In genomic region chr1:19416919-19417441, GRCh38 we compare ENCODE assay signal across 18 cellular contexts.
A peak's percentile ranks its signal among the peaks of the same experiment; 100 is the strongest.
DNase-seq lines count a peak whose midpoint lies in the region; ATAC-seq and TF ChIP-seq lines count a peak whose summit lies in the region.
"Had no signal": no experiment of that assay in that cellular context is flagged by ENCODE, and none has a peak within 500 bp of the region (broad histone marks: within the 10 kb centered on the region; RNA-seq: fewer than 3 reads in every experiment).

No MANE protein-coding gene starts in this region.

- no TSS peak for BruUV-seq in IMR-90 (replicated peaks; lab: Mats Ljungman, UMichigan)

- no peak overlapping the region for H3K18ac ChIP-seq in IMR-90 (ENCODE audit: low read depth, low read length)
- no peak overlapping the region for H3K18ac ChIP-seq in trophoblast cell (ENCODE audit: low read length)

- TF ChIP-seq RAD21 in IMR-90 (IDR thresholded peaks at IDR 0.05; ENCODE audit: low read length), result no peak

- H4K8ac ChIP-seq in IMR-90 (ENCODE audit: low read depth in 2 of 2, low read length in 2 of 2), result no peak overlapping the region
- no peak overlapping the region for H4K8ac ChIP-seq in trophoblast cell (ENCODE audit: low read depth, low read length)

- no peak overlapping the region for H4K12ac ChIP-seq in trophoblast cell (ENCODE audit: low read depth, low read length)

- H3K9ac ChIP-seq in IMR-90 (ENCODE audit: low read depth, low read length), result no peak overlapping the region
- no peak overlapping the region for H3K9ac ChIP-seq in trophoblast cell (ENCODE audit: low read length)

- no peak overlapping the region for H3K4me3 Mint-ChIP-seq in CD8-positive, alpha-beta T cell
- H3K4me3 Mint-ChIP-seq: neural crest cell; stimulated activated naive B cell treated with anti-CD40 and anti-IgM and Interleukin-4, amounts not matched to agents 10 μg/mL and 1 μg/mL and 100 μg/mL, for 72 hours; T-helper 2 cell treated with Interferon-gamma antibody and Interleukin-4, amounts not matched to agents 5 μg/mL and 100 μg/mL, for 36 hours had no signal

- H3K56ac ChIP-seq in IMR-90 (ENCODE audit: extremely low read depth, insufficient read depth, low read length), result no peak overlapping the region

- H3K14ac ChIP-seq in IMR-90 (replicated peaks; ENCODE audit: low read depth, low read length), result no peak overlapping the region; the same call in 1 of the 2 replicates
- no peak overlapping the region for H3K14ac ChIP-seq in trophoblast cell (ENCODE audit: low read length)

- peaks cover 35% of the 10 kb centered on the region for H3K4me1 ChIP-seq in CD8-positive, alpha-beta T cell (ENCODE audit: insufficient read depth, low read length)
- H3K4me1 ChIP-seq in IMR-90 (ENCODE audit: control insufficient read depth, insufficient read depth, low read length), result peaks cover 37% of the 10 kb centered on the region
- peaks cover 0 to 2% of the 10 kb centered on the region in 2 experiments for H3K4me1 ChIP-seq in trophoblast cell (ENCODE audit: control insufficient read depth in 1 of 2, insufficient read depth in 2 of 2, low read length in 2 of 2)

- peak overlapping the region; percentile 13 for H2BK5ac ChIP-seq in IMR-90 (ENCODE audit: low read depth, low read length, poor library complexity, severe bottlenecking)
- H2BK5ac ChIP-seq in trophoblast cell (ENCODE audit: low read depth, low read length, poor library complexity), result no peak overlapping the region

- H2BK120ac ChIP-seq in IMR-90 (ENCODE audit: low read depth, low read length) (no peak overlapping the region), trophoblast cell (ENCODE audit: insufficient read depth, low read length, poor library complexity) (no peak overlapping the region)

- CTCF ChIA-PET in CD8-positive, alpha-beta T cell (lab: Charles Lee), result interaction anchor here (0.9 to 1.4 kb wide), 4 partner anchors 13 to 237 kb away, joined by 3 to 8 read pairs (median 4); no protein-coding TSS in a partner anchor
- CTCF ChIA-PET in IMR-90 (lab: Yijun Ruan, JAX), result interaction anchor here (0.9 to 2.1 kb wide), 2 partner anchors 12 to 19 kb away, joined by 3 to 9 read pairs; no protein-coding TSS in a partner anchor

- H2AK5ac ChIP-seq in IMR-90 (ENCODE audit: low read depth, low read length), result no peak overlapping the region
- H2AK5ac ChIP-seq in trophoblast cell (ENCODE audit: low read length), result no peak overlapping the region

- no peaks in the 10 kb centered on the region for H3K27me3 Mint-ChIP-seq in CD8-positive, alpha-beta T cell (ENCODE audit: low read depth)
- H3K27me3 Mint-ChIP-seq: stimulated activated naive B cell treated with anti-CD40 and anti-IgM and Interleukin-4, amounts not matched to agents 10 μg/mL and 1 μg/mL and 100 μg/mL, for 72 hours had no signal

- H3K9me3 Mint-ChIP-seq in CD8-positive, alpha-beta T cell, result no peaks in the 10 kb centered on the region
- H3K9me3 Mint-ChIP-seq: neural crest cell; stimulated activated naive B cell treated with anti-CD40 and anti-IgM and Interleukin-4, amounts not matched to agents 10 μg/mL and 1 μg/mL and 100 μg/mL, for 72 hours; T-helper 2 cell treated with Interferon-gamma antibody and Interleukin-4, amounts not matched to agents 5 μg/mL and 100 μg/mL, for 36 hours had no signal

- dilution Hi-C loops in IMR-90 (cut with HindIII; ENCODE audit: low sequenced_read_pairs, unreplicated experiment), result no loop called here

- H3K79me1 ChIP-seq in IMR-90 (ENCODE audit: low read depth in 1 of 2, low read length in 2 of 2), result peaks cover 42 to 99% of the 10 kb centered on the region in 2 experiments
- no peaks in the 10 kb centered on the region for H3K79me1 ChIP-seq in trophoblast cell (ENCODE audit: low read length)

- POLR2A ChIA-PET in CD8-positive, alpha-beta T cell (lab: Charles Lee), result no interaction called here
- POLR2A ChIA-PET in IMR-90 (lab: Charles Lee; ENCODE audit: unreplicated experiment), result no interaction called here

- H3K4ac ChIP-seq in IMR-90 (ENCODE audit: low read depth, low read length) (no peak overlapping the region; the same call in 1 of the 2 replicates), trophoblast cell (ENCODE audit: low read depth, low read length) (peak overlapping the region; percentile 33)

- H3K36me3 Mint-ChIP-seq in CD8-positive, alpha-beta T cell, result peaks cover 75% of the 10 kb centered on the region

- H3K23ac ChIP-seq in IMR-90 (ENCODE audit: low read depth, low read length), result no peak overlapping the region
- H3K23ac ChIP-seq in trophoblast cell (ENCODE audit: low read length), result no peak overlapping the region

- in situ Hi-C loops in IMR-90 (cut with MboI; ENCODE audit: low sequenced_read_pairs), result no loop called here

- no peak overlapping the region for H2AK9ac ChIP-seq in IMR-90 (replicated peaks; ENCODE audit: low read depth, low read length, poor library complexity)

- H2AFZ ChIP-seq in IMR-90 (replicated peaks; ENCODE audit: low read length, poor library complexity) (no peak overlapping the region), trophoblast cell (ENCODE audit: insufficient read depth, low read length, poor library complexity) (no peak overlapping the region)

- 83% methylated on average over 1 of the region's 5 CpGs; no CpG with 5 or more reads in 1 of the 2 experiments for WGBS in IMR-90 (ENCODE audit: extremely low coverage in 2 of 2, insufficient read length in 1 of 2), 2 experiments
- no CpG with 5 or more reads among the region's 5 CpGs for WGBS in trophoblast cell (ENCODE audit: extremely low coverage, insufficient coverage, insufficient read length)

- H4K20me1 ChIP-seq in IMR-90 (ENCODE audit: insufficient read depth, low read length), result peaks cover 98% of the 10 kb centered on the region

- peaks cover 83% of the 10 kb centered on the region for H3K4me1 Mint-ChIP-seq in CD8-positive, alpha-beta T cell (ENCODE audit: low read depth)

- H4K5ac ChIP-seq in IMR-90 (ENCODE audit: low read depth, low read length), result no peak overlapping the region

- DNase-seq in CD8-positive, alpha-beta T cell, result no peak
- no peak for DNase-seq in IMR-90
- DNase-seq in epithelial cell of prostate (ENCODE audit: low read depth, low spot score), result no peak
- DNase-seq in trophoblast cell, result no peak
- DNase-seq in epidermal melanocyte (ENCODE audit: insufficient read length, low spot score), result no peak
- no peak for DNase-seq in HUDEP-2 (lab: John Stamatoyannopoulos, UW; ENCODE audit: unreplicated experiment in 76 of 76)
- DNase-seq in nucleus accumbens (lab: John Stamatoyannopoulos, UW), result no peak
- no peak for DNase-seq in OCI-M1 (lab: John Stamatoyannopoulos, UW)
- DNase-seq: activated CD4-positive, alpha-beta T cell treated with anti-CD3 and anti-CD28 coated beads for 4 hours; activated T-cell treated with anti-CD3 and anti-CD28 coated beads, Interleukin-2, amount 50 U/mL, for 48 hours; DND-41; NCI-H1092 treated with DMSO at 0.1 percent for 48 hours; NCI-H2171; stimulated activated naive B cell treated with anti-CD40 and anti-IgM and Interleukin-4, amounts not matched to agents 10 μg/mL and 1 μg/mL and 100 μg/mL, for 72 hours had no signal

- no peak overlapping the region for H2BK20ac ChIP-seq in IMR-90 (ENCODE audit: low read depth, low read length)

- H3K4me2 ChIP-seq in IMR-90 (ENCODE audit: low read depth, low read length), result no peak overlapping the region
- no peak overlapping the region for H3K4me2 ChIP-seq in trophoblast cell (ENCODE audit: low read length)

- TF ChIP-seq POLR2A in IMR-90 (IDR thresholded peaks at IDR 0.05; ENCODE audit: low read depth, low read length), result no peak

- H3K36me3 ChIP-seq in CD8-positive, alpha-beta T cell (ENCODE audit: insufficient read depth, low read length), result peaks cover 17% of the 10 kb centered on the region
- H3K36me3 ChIP-seq in IMR-90 (ENCODE audit: control insufficient read depth, insufficient read depth, low read length), result peaks cover 28% of the 10 kb centered on the region
- peaks cover 28 to 39% of the 10 kb centered on the region in 2 experiments for H3K36me3 ChIP-seq in trophoblast cell (ENCODE audit: control insufficient read depth in 1 of 2, insufficient read depth in 2 of 2, low read length in 2 of 2)

- peaks cover 12% of the 10 kb centered on the region for H3K79me2 ChIP-seq in trophoblast cell (ENCODE audit: control insufficient read depth, insufficient read depth, low read length, poor library complexity)

- H2BK12ac ChIP-seq in trophoblast cell (ENCODE audit: low read length), result no peak overlapping the region

- H3K9me1 ChIP-seq in IMR-90 (ENCODE audit: insufficient read depth, low read length), result peaks cover 44% of the 10 kb centered on the region

- H2BK15ac ChIP-seq in IMR-90 (ENCODE audit: low read depth, low read length), result no peak overlapping the region

- no peaks in the 10 kb centered on the region for H3K27me3 ChIP-seq in CD8-positive, alpha-beta T cell (ENCODE audit: insufficient read depth, low read length)
- H3K27me3 ChIP-seq in IMR-90 (ENCODE audit: control insufficient read depth, insufficient read depth, low read length) (no peaks in the 10 kb centered on the region), trophoblast cell (ENCODE audit: insufficient read depth, low read length) (no peaks in the 10 kb centered on the region)

- peak overlapping the region; percentile 64 for H3K27ac Mint-ChIP-seq in CD8-positive, alpha-beta T cell
- H3K27ac Mint-ChIP-seq: T-helper 2 cell treated with Interferon-gamma antibody and Interleukin-4, amounts not matched to agents 5 μg/mL and 100 μg/mL, for 36 hours had no signal

- intact Hi-C loops in CD8-positive, alpha-beta T cell (cut with DNase I, micrococcal nuclease), result no loop called here
- intact Hi-C loops in IMR-90 (cut with micrococcal nuclease), result no loop called here

- TF ChIP-seq CTCF in CD8-positive, alpha-beta T cell (IDR thresholded peaks at IDR 0.05), result no peak
- no peak for TF ChIP-seq CTCF in IMR-90 (conservative IDR thresholded peaks at IDR 0.05; ENCODE audit: low read depth, low read length)

- no peak overlapping the region for H3K27ac ChIP-seq in CD8-positive, alpha-beta T cell (ENCODE audit: low read depth, low read length)
- H3K27ac ChIP-seq in IMR-90 (ENCODE audit: insufficient read depth, low read length), result no peak overlapping the region
- H3K27ac ChIP-seq in epithelial cell of prostate, result peak overlapping the region; percentile 25
- no peak overlapping the region for H3K27ac ChIP-seq in trophoblast cell (ENCODE audit: low read depth, low read length)

- no peaks in the 10 kb centered on the region for H3K9me3 ChIP-seq in CD8-positive, alpha-beta T cell (ENCODE audit: low read length)
- H3K9me3 ChIP-seq in IMR-90 (ENCODE audit: control insufficient read depth, insufficient read depth, low read length) (no peaks in the 10 kb centered on the region), trophoblast cell (ENCODE audit: insufficient read depth, low read depth, low read length) (no peaks in the 10 kb centered on the region)

- H4K91ac ChIP-seq in IMR-90 (ENCODE audit: insufficient read depth, low read depth, low read length), result no peak overlapping the region; the same call in 1 of the 2 replicates
- no peak overlapping the region for H4K91ac ChIP-seq in trophoblast cell (ENCODE audit: low read depth, low read length)

- no peak overlapping the region for H3K4me3 ChIP-seq in CD8-positive, alpha-beta T cell (ENCODE audit: low read depth, low read length)
- H3K4me3 ChIP-seq in IMR-90 (ENCODE audit: insufficient read depth, low read depth, low read length) (no peak overlapping the region), trophoblast cell (ENCODE audit: low read depth, low read length) (no peak overlapping the region)
- H3K4me3 ChIP-seq: skin epidermis had no signal

- no peak for ATAC-seq in CD8-positive, alpha-beta T cell
- no peak for ATAC-seq in IMR-90 (ENCODE audit: low read depth)
- ATAC-seq: Right ventricle myocardium inferior; stimulated activated naive B cell treated with anti-CD40 and anti-IgM and Interleukin-4, amounts not matched to agents 10 μg/mL and 1 μg/mL and 100 μg/mL, for 72 hours had no signal
